ENCODE assay signal across 11 cellular contexts in genomic region chr21:45295576-45296365, GRCh38. TPM values are rescaled to one million over a fixed set of nuclear protein-coding genes. Genes with fewer than 3 reads are reported as not detected.
DNase-seq lines count a peak whose midpoint lies in the region; ATAC-seq, FAIRE-seq and TF ChIP-seq lines count a peak whose summit lies in the region.
"Had no signal": no experiment of that assay in that cellular context is flagged by ENCODE, and none has a peak within 500 bp of the region (broad histone marks: within the 10 kb centered on the region; RNA-seq: fewer than 3 reads in every experiment).

No MANE protein-coding gene starts in this region.

- no peak for TF ChIP-seq RAD21 in HepG2 (CRISPR knock-in tag; IDR thresholded peaks at IDR 0.05)

- peak overlapping the region; percentile 59 for H3K9ac ChIP-seq in HUES6 (ENCODE audit: low read length)
- no peak overlapping the region for H3K9ac ChIP-seq in HepG2 (ENCODE audit: insufficient read depth, low read depth, low read length)

- H3K4me1 Mint-ChIP-seq in brain, result peaks cover 49% of the 10 kb centered on the region
- peaks cover 12% of the 10 kb centered on the region for H3K4me1 Mint-ChIP-seq in activated naive CD8-positive, alpha-beta T cell treated with anti-CD3 and anti-CD28 coated beads, Interleukin-2, amount 50 U/mL, for 24 hours

- H3K36me3 ChIP-seq in HUES6 (ENCODE audit: control insufficient read depth, insufficient read depth, low read length), result peaks cover 1% of the 10 kb centered on the region; the same call in 1 of the 2 replicates
- H3K36me3 ChIP-seq in HepG2 (replicated peaks in 1 of 2; ENCODE audit: control insufficient read depth in 1 of 2, insufficient read depth in 2 of 2, low read length in 2 of 2), result no peaks in the 10 kb centered on the region
- H3K36me3 ChIP-seq in suprapubic skin, result no peaks in the 10 kb centered on the region

- H3K36me3 Mint-ChIP-seq in brain, result peaks cover 31% of the 10 kb centered on the region
- no peaks in the 10 kb centered on the region for H3K36me3 Mint-ChIP-seq in activated naive CD8-positive, alpha-beta T cell treated with anti-CD3 and anti-CD28 coated beads, Interleukin-2, amount 50 U/mL, for 24 hours (ENCODE audit: low read depth)

- no peak for DNase-seq in HepG2 (ENCODE audit: low spot score)
- DNase-seq in suprapubic skin (ENCODE audit: low spot score in 2 of 2), result peak in 1 of 2 donors; percentile 43
- DNase-seq in activated naive CD8-positive, alpha-beta T cell treated with anti-CD3 and anti-CD28 coated beads, Interleukin-2, amount 50 U/mL, for 24 hours, result no peak
- no peak for DNase-seq in globus pallidus (ENCODE audit: low spot score)
- no peak for DNase-seq in GDM1 (lab: John Stamatoyannopoulos, UW)
- DNase-seq: activated naive CD4-positive, alpha-beta T cell treated with anti-CD3 and anti-CD28 coated beads, Interleukin-2, amount 50 U/mL, for 16 hours; NCI-H1105 had no signal

- H4K20me1 ChIP-seq in HepG2 (ENCODE audit: insufficient read depth, low read length), result no peaks in the 10 kb centered on the region

- no peak for FAIRE-seq in HepG2 (lab: Jason Lieb, UNC)

- TF ChIP-seq CTCF in brain (conservative IDR thresholded peaks at IDR 0.05), result no peak
- no peak for TF ChIP-seq CTCF in HepG2 (CRISPR knock-in tag; IDR thresholded peaks at IDR 0.05)
- no peak for TF ChIP-seq CTCF in suprapubic skin (IDR thresholded peaks at IDR 0.05)

- peak overlapping the region in 3 of 5 experiments; percentile 62 to 85 (median 66) for H3K27ac Mint-ChIP-seq in brain
- H3K27ac Mint-ChIP-seq in activated naive CD8-positive, alpha-beta T cell treated with anti-CD3 and anti-CD28 coated beads, Interleukin-2, amount 50 U/mL, for 24 hours, result no peak overlapping the region

- H3K4me3 ChIP-seq in HUES6 (ENCODE audit: low read depth, low read length) (no peak overlapping the region), HepG2 (replicated peaks in 1 of 3; ENCODE audit: insufficient read depth in 1 of 3, low read depth in 2 of 3, low read length in 3 of 3) (no peak overlapping the region), suprapubic skin (no peak overlapping the region)
- H3K4me3 ChIP-seq: GM12878 had no signal

- H3K27me3 ChIP-seq in HUES6 (ENCODE audit: control insufficient read depth, insufficient read depth, low read length) (no peaks in the 10 kb centered on the region), HepG2 (ENCODE audit: control insufficient read depth in 1 of 2, insufficient read depth in 2 of 2, low read length in 2 of 2) (no peaks in the 10 kb centered on the region; a peak in 1 of 5 replicates), suprapubic skin (no peaks in the 10 kb centered on the region)

- 89% methylated on average over 26 of the region's 27 CpGs for WGBS in HepG2 (ENCODE audit: low lambda C conversion rate)
- 77% methylated on average over 27 of the region's 27 CpGs for WGBS in suprapubic skin

- TF ChIP-seq POLR2A in HepG2 (IDR thresholded peaks at IDR 0.05; ENCODE audit: insufficient read depth in 1 of 2, low read depth in 2 of 2, low read length in 2 of 2) (no peak), suprapubic skin (IDR thresholded peaks at IDR 0.05) (no peak)

- intact Hi-C loops in HepG2 (cut with micrococcal nuclease; ENCODE audit: unreplicated experiment), result loop anchor here (10.0 kb wide), 1 partner anchor 109 kb away; the partner anchor contains the start of gene COL18A1

- POLR2A ChIA-PET in HepG2 (lab: Yijun Ruan, JAX), result interaction anchor here (1.0 kb wide), 1 partner anchor 176 kb away, joined by 3 read pairs; no protein-coding TSS in a partner anchor

- H3K9me3 Mint-ChIP-seq in brain, result peaks cover 4 to 10% (median 8%) of the 10 kb centered on the region in 5 experiments
- no peaks in the 10 kb centered on the region for H3K9me3 Mint-ChIP-seq in activated naive CD8-positive, alpha-beta T cell treated with anti-CD3 and anti-CD28 coated beads, Interleukin-2, amount 50 U/mL, for 24 hours

- peak overlapping the region in 3 of 5 experiments; percentile 50 to 74 (median 53) for H3K4me3 Mint-ChIP-seq in brain
- H3K4me3 Mint-ChIP-seq in activated naive CD8-positive, alpha-beta T cell treated with anti-CD3 and anti-CD28 coated beads, Interleukin-2, amount 50 U/mL, for 24 hours, result no peak overlapping the region

- ATAC-seq in HepG2 (no peak), GM18870 (IDR thresholded peaks at IDR 0.05; ENCODE audit: unreplicated experiment) (no peak)
- no peak for ATAC-seq in activated naive CD8-positive, alpha-beta T cell treated with anti-CD3 and anti-CD28 coated beads, Interleukin-2, amount 50 U/mL, for 24 hours
- ATAC-seq: GM12878 had no signal

- H3K9me3 ChIP-seq in HUES6 (ENCODE audit: control insufficient read depth, insufficient read depth, low read depth, low read length) (no peaks in the 10 kb centered on the region), HepG2 (ENCODE audit: low read length) (no peaks in the 10 kb centered on the region), suprapubic skin (no peaks in the 10 kb centered on the region)

- no peaks in the 10 kb centered on the region for H3K79me2 ChIP-seq in HepG2 (ENCODE audit: insufficient read depth, low read length)

- H3K4me1 ChIP-seq in HUES6 (ENCODE audit: control insufficient read depth, insufficient read depth, low read length) (peaks cover 43% of the 10 kb centered on the region), HepG2 (ENCODE audit: insufficient read depth, low read length) (peaks cover 73% of the 10 kb centered on the region), suprapubic skin (peaks cover 54% of the 10 kb centered on the region)

- CTCF ChIA-PET in HepG2 (lab: Yijun Ruan, JAX; ENCODE audit: low intra/inter-chr PET ratio, low total read pairs), result no interaction called here

- TF ChIP-seq EP300 in HepG2 (IDR thresholded peaks at IDR 0.05; ENCODE audit: low read depth in 2 of 2, low read length in 2 of 2) (no peak), HepG2 (CRISPR knock-in tag; IDR thresholded peaks at IDR 0.05; ENCODE audit: borderline replicate concordance) (no peak), suprapubic skin (IDR thresholded peaks at IDR 0.05) (no peak)

- H2AFZ ChIP-seq in HepG2 (ENCODE audit: low read length), result no peak overlapping the region

- H3K27me3 Mint-ChIP-seq in brain, result no peaks in the 10 kb centered on the region
- H3K27me3 Mint-ChIP-seq in activated naive CD8-positive, alpha-beta T cell treated with anti-CD3 and anti-CD28 coated beads, Interleukin-2, amount 50 U/mL, for 24 hours, result peaks cover 2% of the 10 kb centered on the region

- in situ Hi-C loops in HepG2 (cut with HindIII; ENCODE audit: extremely low pct_ligation_motif_present, low pct_unique_long_range_greater_than_20kb), result no loop called here

- H3K27ac ChIP-seq in HUES6 (ENCODE audit: low read depth, low read length) (no peak overlapping the region), HepG2 (ENCODE audit: extremely low read length, insufficient read depth, low read length) (no peak overlapping the region), suprapubic skin (peak overlapping the region; percentile 84)

- no peak overlapping the region for H3K4me2 ChIP-seq in HepG2 (ENCODE audit: low read depth, low read length)

- BruUV-seq in HepG2 (replicated peaks; lab: Mats Ljungman, UMichigan), result TSS peak; percentile 29

TF ChIP-seq in HepG2, 621 proteins besides CTCF, POLR2A, EP300 and RAD21 (continues in another document):
- no peak for TF ChIP-seq ZMYM4 (CRISPR knock-in tag; IDR thresholded peaks at IDR 0.05)
- TF ChIP-seq RBFOX2 (IDR thresholded peaks at IDR 0.05; ENCODE audit: low read depth, low read length), result no peak

RNA-seq across cellular contexts. Expression of gene POFUT2, which starts 8.1 kb away (rescaled TPM):
- polyA plus RNA-seq in brain (ENCODE audit: insufficient read depth, low read depth, low replicate concordance) (11.5 TPM), HepG2 (2011; rRNA removed) (21.7 and 22.8 TPM in 2 replicates)
- total RNA-seq in HepG2 (2016; rRNA removed; fragmentation: Illumina TruSeq; extraction: Trizol) (9.8 and 24.0 TPM in 2 replicates), suprapubic skin (10 to 100 TPM; 10.7 to 46.9 (median 20.0) TPM)
- 2.9 and 4.1 TPM in 2 replicates for total RNA-seq in HepG2 (2016; cell fraction: cytosol; rRNA removed; fragmentation: Illumina TruSeq; extraction: Trizol; ENCODE audit: low read depth)
- 8.5 and 20.1 TPM in 2 replicates for total RNA-seq in HepG2 (2016; cell fraction: insoluble cytoplasmic fraction; rRNA removed; fragmentation: Illumina TruSeq; extraction: Trizol)
- 7.7 and 7.9 TPM in 2 replicates for total RNA-seq in HepG2 (2016; cell fraction: membrane; rRNA removed; fragmentation: Illumina TruSeq; extraction: Trizol)
- total RNA-seq in HepG2 (2016; cell fraction: nucleus; rRNA removed; fragmentation: Illumina TruSeq; extraction: Trizol), result 29.0 and 30.4 TPM in 2 replicates
- 14.9 and 16.0 TPM in 2 replicates for polyA plus RNA-seq in HepG2 (2011; cell fraction: cytosol; rRNA removed)
- polyA plus RNA-seq in HepG2 (2011; cell fraction: nucleus; rRNA removed), result 67.0 and 84.3 TPM in 2 replicates
- polyA plus RNA-seq in HepG2 (2012), result 25.3 and 34.5 TPM in 2 replicates
- 3.3 and 3.7 TPM in 2 replicates for polyA plus RNA-seq in HepG2 (2016; cell fraction: cytosol; fragmentation: Illumina TruSeq; extraction: Trizol; ENCODE audit: low read depth)
- 7.8 and 10.0 TPM in 2 replicates for polyA plus RNA-seq in HepG2 (2016; cell fraction: insoluble cytoplasmic fraction; fragmentation: Illumina TruSeq; extraction: Trizol; ENCODE audit: low read depth)
- polyA plus RNA-seq in HepG2 (2016; cell fraction: membrane; fragmentation: Illumina TruSeq; extraction: Trizol; ENCODE audit: low read depth), result 6.3 and 6.9 TPM in 2 replicates
- 66.5 TPM in 2 replicates for polyA plus RNA-seq in HepG2 (2016; cell fraction: nucleus; fragmentation: Illumina TruSeq; extraction: Trizol; ENCODE audit: insufficient read depth, low read depth)
- polyA minus RNA-seq in HepG2 (2011; rRNA and poly(A)+ RNA removed; ENCODE audit: low replicate concordance), result 10.4 and 14.1 TPM in 2 replicates
- polyA minus RNA-seq in HepG2 (2011; cell fraction: cytosol; rRNA and poly(A)+ RNA removed), result 8.6 and 9.1 TPM in 2 replicates
- polyA minus RNA-seq in HepG2 (2011; cell fraction: nucleus; rRNA and poly(A)+ RNA removed), result 22.9 and 23.1 TPM in 2 replicates
